In the genomic region with DNA sequence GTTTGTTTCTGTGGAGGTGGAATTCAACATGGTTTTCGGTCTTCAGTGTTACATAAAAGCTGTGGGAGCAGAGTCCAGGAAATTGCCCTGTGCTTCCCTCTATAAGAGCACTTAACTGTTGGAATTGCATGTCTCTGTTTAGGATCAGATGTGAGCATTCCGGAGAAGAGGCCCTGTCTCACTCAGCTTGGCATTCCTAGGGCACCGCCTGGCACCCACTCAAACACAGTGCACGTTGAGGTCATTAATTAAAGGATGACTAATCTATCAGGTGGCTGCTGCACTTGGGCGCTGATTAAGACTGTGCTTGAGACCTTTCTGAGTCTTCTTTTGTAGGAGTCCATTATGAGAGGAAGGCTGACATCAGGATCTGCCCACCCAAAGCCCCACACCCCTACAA, we compare ENCODE assay signal across 26 cellular contexts.
DNase-seq lines count a peak whose midpoint lies in the region; ATAC-seq and TF ChIP-seq lines count a peak whose summit lies in the region.
"Had no signal": no experiment of that assay in that cellular context is flagged by ENCODE, and none has a peak within 500 bp of the region (broad histone marks: within the 10 kb centered on the region; RNA-seq: fewer than 3 reads in every experiment).

No MANE protein-coding gene starts in this region.

- peaks cover 5% of the 10 kb centered on the region for H3K4me1 ChIP-seq in left ventricle myocardium inferior
- H3K4me1 ChIP-seq: BLaER1, colonic mucosa, foreskin keratinocyte, psoas muscle, testis had no signal

- H3K27ac ChIP-seq in left ventricle myocardium inferior (replicated peaks) = no peak overlapping the region
- H3K27ac ChIP-seq: BLaER1, colonic mucosa, foreskin keratinocyte, GM23248, psoas muscle, testis had no signal

- TF ChIP-seq CTCF in left ventricle myocardium inferior (IDR thresholded peaks at IDR 0.05; ENCODE audit: borderline replicate concordance) = no peak

- no peak overlapping the region for H3K4me3 ChIP-seq in left ventricle myocardium inferior
- H3K4me3 ChIP-seq: BLaER1, colonic mucosa, GM23248, psoas muscle, testis had no signal

- intact Hi-C loops in Right ventricle myocardium superior (cut with DNase I) = no loop called here
- intact Hi-C loops in left ventricle myocardium inferior (cut with micrococcal nuclease) = no loop called here
- intact Hi-C loops in posterior vena cava (cut with DNase I) = loop anchor here in 1 of 2 donors (5.0 kb wide), 1 partner anchor 750 kb away; no protein-coding TSS in a partner anchor

- peak; percentile 31 for ATAC-seq in Right ventricle myocardium superior (ENCODE audit: poor library complexity)
- ATAC-seq: foreskin keratinocyte; PC-3; psoas muscle; stimulated activated naive CD8-positive, alpha-beta T cell treated with anti-CD3 and anti-CD28 coated beads, Interleukin-15, Interleukin-2, amounts not matched to agents 100 U/mL and 50 U/mL, for 24 hours; WTC11 had no signal

- DNase-seq in Right ventricle myocardium superior (no peak), left ventricle myocardium inferior (no peak), astrocyte of the hippocampus (ENCODE audit: low read depth, low spot score) (peak; percentile 50), mucosa of gallbladder (ENCODE audit: low spot score) (peak; percentile 34), posterior vena cava (ENCODE audit: low spot score) (no peak), NCI-H1048 (lab: John Stamatoyannopoulos, UW) (no peak), GF-D8 (lab: John Stamatoyannopoulos, UW) (no peak)
- DNase-seq: activated CD8-positive, alpha-beta memory T cell treated with anti-CD3 and anti-CD28 coated beads, Interleukin-2, amount 50 U/mL, for 4 hours; colonic mucosa; DMS79 treated with DMSO at 0.1 percent for 48 hours; effector memory CD4-positive, alpha-beta T cell; GM23248; KG1; left cardiac atrium; mesenchymal stem cell; MV-4-11; NCI-H2171 treated with DMSO at 0.1 percent for 48 hours; NCI-H510A treated with DMSO at 0.1 percent for 48 hours; PC-3; psoas muscle; SHP77; stimulated activated naive CD8-positive, alpha-beta T cell treated with anti-CD3 and anti-CD28 coated beads, Interleukin-15, Interleukin-2, amounts not matched to agents 100 U/mL and 50 U/mL, for 24 hours; testis had no signal

- no peaks in the 10 kb centered on the region for H3K36me3 ChIP-seq in left ventricle myocardium inferior
- H3K36me3 ChIP-seq: BLaER1, colonic mucosa had no signal

- H3K27me3 ChIP-seq in left ventricle myocardium inferior (ENCODE audit: low read depth) = peaks cover 4% of the 10 kb centered on the region
- H3K27me3 ChIP-seq: BLaER1, colonic mucosa, foreskin keratinocyte, testis had no signal

- H3K9me3 ChIP-seq in left ventricle myocardium inferior (replicated peaks) = no peaks in the 10 kb centered on the region
- H3K9me3 ChIP-seq: BLaER1, colonic mucosa, psoas muscle, testis had no signal

Comparison
In these comparisons a context has a peak if more than half of its experiments do, and no peak if none do; other contexts are left out.
1. DNase-seq: peak in astrocyte of the hippocampus (single experiment) and mucosa of gallbladder (single experiment); none in Right ventricle myocardium superior (single experiment), left ventricle myocardium inferior (single experiment), posterior vena cava (single experiment), NCI-H1048 (single experiment) and GF-D8 (single experiment).